8 cellular contexts compared by ENCODE assay signal in genomic region chr1:12407050-12407961, GRCh38.
DNase-seq lines count a peak whose midpoint lies in the region; ATAC-seq lines count a peak whose summit lies in the region.

No MANE protein-coding gene starts in this region.

- no peak overlapping the region for H2BK120ac ChIP-seq in trophoblast cell (ENCODE audit: insufficient read depth, low read length, poor library complexity)

- no peak overlapping the region for H2BK12ac ChIP-seq in trophoblast cell (ENCODE audit: low read length)

- no peaks in the 10 kb centered on the region for H3K9me3 ChIP-seq in trophoblast cell (ENCODE audit: insufficient read depth, low read depth, low read length)

- H2BK5ac ChIP-seq in trophoblast cell (ENCODE audit: low read depth, low read length, poor library complexity) = no peak overlapping the region

- H3K14ac ChIP-seq in trophoblast cell (ENCODE audit: low read length) = no peak overlapping the region

- in situ Hi-C loops in SK-MEL-5 (cut with HindIII; ENCODE audit: low pct_unique_long_range_greater_than_20kb, low sequenced_read_pairs) = no loop called here

- H3K9ac ChIP-seq in trophoblast cell (ENCODE audit: low read length) = no peak overlapping the region

- H3K4me3 ChIP-seq in trophoblast cell (ENCODE audit: low read depth, low read length) = no peak overlapping the region

- H2AFZ ChIP-seq in trophoblast cell (ENCODE audit: insufficient read depth, low read length, poor library complexity) = no peak overlapping the region

- H3K79me2 ChIP-seq in trophoblast cell (ENCODE audit: control insufficient read depth, insufficient read depth, low read length, poor library complexity) = no peaks in the 10 kb centered on the region

- no peak overlapping the region for H2AK5ac ChIP-seq in trophoblast cell (ENCODE audit: low read length)

- DNase-seq in DMS 273 (lab: John Stamatoyannopoulos, UW; ENCODE audit: unreplicated experiment) (peak; percentile 3), DMS 273 treated with DMSO at 0.1 percent for 48 hours (lab: John Stamatoyannopoulos, UW) (no peak), SK-MEL-5 (ENCODE audit: low read depth, low spot score) (peak; percentile 61), fibroblast of peridontal ligament (ENCODE audit: extremely low read depth) (peak; percentile 79), trophoblast cell (peak; percentile 18 to 49), HK-2 (ENCODE audit: unreplicated experiment) (no peak)
- no peak for DNase-seq in activated T-cell treated with anti-CD3 and anti-CD28 coated beads, Interleukin-2, amount 50 U/mL, for 48 hours

- H3K4me2 ChIP-seq in trophoblast cell (ENCODE audit: low read length) = no peak overlapping the region

- no peaks in the 10 kb centered on the region for H3K27me3 ChIP-seq in trophoblast cell (ENCODE audit: insufficient read depth, low read length)

- H4K91ac ChIP-seq in trophoblast cell (ENCODE audit: low read depth, low read length) = no peak overlapping the region

- no peak overlapping the region for H3K27ac ChIP-seq in trophoblast cell (ENCODE audit: low read depth, low read length)

- H3K79me1 ChIP-seq in trophoblast cell (ENCODE audit: low read length) = no peaks in the 10 kb centered on the region

- no peak overlapping the region for H3K4ac ChIP-seq in trophoblast cell (ENCODE audit: low read depth, low read length)

- no peak overlapping the region for H3K18ac ChIP-seq in trophoblast cell (ENCODE audit: low read length)

- no peak overlapping the region for H3K23ac ChIP-seq in trophoblast cell (ENCODE audit: low read length)

- peaks cover 2 to 3% of the 10 kb centered on the region in 2 experiments for H3K4me1 ChIP-seq in trophoblast cell (ENCODE audit: control insufficient read depth in 1 of 2, insufficient read depth in 2 of 2, low read length in 2 of 2)

- WGBS in trophoblast cell (ENCODE audit: extremely low coverage, insufficient coverage, insufficient read length) = no CpG with 5 or more reads among the region's 8 CpGs

- no peak for ATAC-seq in HG03571 (IDR thresholded peaks at IDR 0.05; ENCODE audit: unreplicated experiment)

- H4K12ac ChIP-seq in trophoblast cell (ENCODE audit: low read depth, low read length) = no peak overlapping the region

- H3K36me3 ChIP-seq in trophoblast cell (ENCODE audit: control insufficient read depth in 1 of 2, insufficient read depth in 2 of 2, low read length in 2 of 2) = peaks cover 5 to 17% of the 10 kb centered on the region in 2 experiments

- H4K8ac ChIP-seq in trophoblast cell (ENCODE audit: low read depth, low read length) = no peak overlapping the region

Comparison
In these comparisons a context has a peak if more than half of its experiments do, and no peak if none do; other contexts are left out.
1. DNase-seq: peak in DMS 273 (single experiment), SK-MEL-5 (single experiment), fibroblast of peridontal ligament (single experiment) and trophoblast cell (2 of 2); none in DMS 273 treated with DMSO at 0.1 percent for 48 hours (single experiment), HK-2 (single experiment) and activated T-cell treated with anti-CD3 and anti-CD28 coated beads, Interleukin-2, amount 50 U/mL, for 48 hours (0 of 2).